In the genomic region with DNA sequence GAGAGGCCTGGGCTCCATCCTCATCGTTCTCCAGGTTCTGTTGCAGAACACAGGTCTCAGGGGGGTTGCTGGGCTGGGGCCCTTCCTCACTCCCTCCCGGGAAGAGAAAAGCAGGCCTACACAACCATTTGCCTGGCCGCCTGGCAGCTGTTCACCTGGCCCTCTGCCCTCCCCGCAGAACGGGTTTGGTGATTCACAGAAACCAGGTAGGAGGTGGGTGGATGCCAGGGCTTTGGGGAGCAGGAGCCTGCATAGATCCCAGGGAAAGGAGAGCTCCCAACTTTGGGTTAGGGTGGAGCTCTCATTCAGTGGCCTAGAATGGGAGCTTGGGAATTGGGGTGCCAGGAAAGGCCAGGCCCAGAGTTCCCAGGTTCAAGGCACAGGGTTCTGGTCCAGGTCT, we compare ENCODE assay signal across 8 cellular contexts. TPM values are rescaled to one million over a fixed set of nuclear protein-coding genes. Genes with fewer than 3 reads are reported as not detected.
DNase-seq lines count a peak whose midpoint lies in the region; ATAC-seq lines count a peak whose summit lies in the region.

No MANE protein-coding gene starts in this region.

- H3K27ac ChIP-seq in right cardiac atrium (ENCODE audit: low read length) (no peak overlapping the region), skeletal muscle tissue (ENCODE audit: low read depth, low read length) (peak overlapping the region; percentile 76)

- H3K9me3 Mint-ChIP-seq in activated T-helper 17 cell treated with anti-CD3 and anti-CD28 coated beads, Interleukin-2, amount 50 U/mL, for 72 hours = no peaks in the 10 kb centered on the region

- WGBS in right cardiac atrium = 22% methylated on average over 5 of the region's 5 CpGs

- H3K4me3 Mint-ChIP-seq in activated T-helper 17 cell treated with anti-CD3 and anti-CD28 coated beads, Interleukin-2, amount 50 U/mL, for 72 hours = peak overlapping the region; percentile 97

- DNase-seq in stimulated activated naive CD4-positive, alpha-beta T cell treated with Interleukin-2 at 50 U/mL for 16 hours (lab: John Stamatoyannopoulos, UW) = peak; percentile 5
- DNase-seq in stimulated activated naive CD4-positive, alpha-beta T cell (lab: John Stamatoyannopoulos, UW) = no peak
- DNase-seq in right cardiac atrium (peak; percentile 35 to 62 (median 56)), T1000 (lab: John Stamatoyannopoulos, UW) (no peak), HuH-7.5 (ENCODE audit: low spot score) (no peak)
- DNase-seq in activated CD4-positive, CD25-positive, alpha-beta regulatory T cell treated with anti-CD3 and anti-CD28 coated beads, Interleukin-2, amount 50 U/mL, for 72 hours = no peak

- H3K4me3 ChIP-seq in right cardiac atrium (ENCODE audit: low read length) (peak overlapping the region; percentile 75), skeletal muscle tissue (ENCODE audit: low read length in 3 of 3) (peak overlapping the region; percentile 71 to 84 (median 84))

- no peaks in the 10 kb centered on the region for H3K27me3 Mint-ChIP-seq in activated T-helper 17 cell treated with anti-CD3 and anti-CD28 coated beads, Interleukin-2, amount 50 U/mL, for 72 hours

- H3K4me1 Mint-ChIP-seq in activated T-helper 17 cell treated with anti-CD3 and anti-CD28 coated beads, Interleukin-2, amount 50 U/mL, for 72 hours = peaks cover 21% of the 10 kb centered on the region

- peaks cover 16% of the 10 kb centered on the region for H3K36me3 Mint-ChIP-seq in activated T-helper 17 cell treated with anti-CD3 and anti-CD28 coated beads, Interleukin-2, amount 50 U/mL, for 72 hours (ENCODE audit: low read depth)

- intact Hi-C loops in right cardiac atrium (cut with DNase I) = loop anchor here in 2 of 4 donors (5.0 to 10.0 kb wide), 2 partner anchors 53 to 66 kb away; a partner anchor contains a TSS

- H3K36me3 ChIP-seq in skeletal muscle tissue (ENCODE audit: control insufficient read depth in 3 of 3, insufficient read depth in 3 of 3, low read length in 3 of 3) = peaks cover 0 to 2% (median 0%) of the 10 kb centered on the region in 3 donors

- no peaks in the 10 kb centered on the region for H3K27me3 ChIP-seq in right cardiac atrium (ENCODE audit: control insufficient read depth, insufficient read depth)
- H3K27me3 ChIP-seq in skeletal muscle tissue (ENCODE audit: control insufficient read depth in 3 of 3, insufficient read depth in 3 of 3, low read length in 3 of 3) = no peaks in the 10 kb centered on the region

- H3K9me3 ChIP-seq in right cardiac atrium (ENCODE audit: control insufficient read depth, low read length) = no peaks in the 10 kb centered on the region
- H3K9me3 ChIP-seq in skeletal muscle tissue (ENCODE audit: control insufficient read depth in 3 of 3, low read length in 3 of 3) = no peaks in the 10 kb centered on the region

- peaks cover 3% of the 10 kb centered on the region for H3K4me1 ChIP-seq in right cardiac atrium (ENCODE audit: control insufficient read depth, insufficient read depth, low read length)
- H3K4me1 ChIP-seq in skeletal muscle tissue (ENCODE audit: control insufficient read depth in 3 of 3, insufficient read depth in 3 of 3, low read length in 3 of 3) = peaks cover 19 to 28% (median 21%) of the 10 kb centered on the region in 3 donors

- H3K27ac Mint-ChIP-seq in activated T-helper 17 cell treated with anti-CD3 and anti-CD28 coated beads, Interleukin-2, amount 50 U/mL, for 72 hours = peak overlapping the region; percentile 93

- ATAC-seq in activated T-helper 17 cell treated with anti-CD3 and anti-CD28 coated beads, Interleukin-2, amount 50 U/mL, for 72 hours (replicated peaks) = peak; percentile 21
- no peak for ATAC-seq in right cardiac atrium

- H3K9ac ChIP-seq in skeletal muscle tissue (ENCODE audit: low read depth in 1 of 3, low read length in 3 of 3) = peak overlapping the region; percentile 10 to 85 (median 83)

RNA-seq across cellular contexts. Expression of a gene that starts 1.0 kb away (rescaled TPM):
- 10 to 100 TPM; 30.0 to 83.0 TPM for total RNA-seq in activated T-helper 17 cell treated with anti-CD3 and anti-CD28 coated beads, Interleukin-2, amount 50 U/mL, for 72 hours
- total RNA-seq in right cardiac atrium = 10 to 100 TPM; 61.7 to 78.2 (median 65.4) TPM
- 82.3 TPM for polyA plus RNA-seq in right cardiac atrium
- total RNA-seq in skeletal muscle tissue = 17.2 TPM

RNA-seq across cellular contexts. Expression of a gene that starts 12.9 kb away (rescaled TPM):
- total RNA-seq in activated T-helper 17 cell treated with anti-CD3 and anti-CD28 coated beads, Interleukin-2, amount 50 U/mL, for 72 hours = 1 to 10 TPM in 1 of 2 donors, under 1 TPM in 1; 0.32 to 2.2 TPM
- total RNA-seq in right cardiac atrium = 1 to 10 TPM; 1.1 to 1.8 (median 1.5) TPM
- 0.81 TPM for polyA plus RNA-seq in right cardiac atrium
- total RNA-seq in skeletal muscle tissue = 0.52 TPM

RNA-seq across cellular contexts. Expression of a gene that starts 14.8 kb away (rescaled TPM):
- 100 to 1,000 TPM; 152 to 186 TPM for total RNA-seq in activated T-helper 17 cell treated with anti-CD3 and anti-CD28 coated beads, Interleukin-2, amount 50 U/mL, for 72 hours
- total RNA-seq in right cardiac atrium (10 to 100 TPM; 50.8 to 64.5 (median 64.2) TPM), skeletal muscle tissue (84.5 TPM)
- polyA plus RNA-seq in right cardiac atrium = 74.2 TPM

RNA-seq across cellular contexts. Expression of a gene that starts 15.5 kb away (rescaled TPM):
- not detected for total RNA-seq in activated T-helper 17 cell treated with anti-CD3 and anti-CD28 coated beads, Interleukin-2, amount 50 U/mL, for 72 hours
- total RNA-seq in right cardiac atrium (not detected), skeletal muscle tissue (not detected)
- polyA plus RNA-seq in right cardiac atrium = not detected

RNA-seq across cellular contexts. Expression of a gene that starts 24.8 kb away (rescaled TPM):
- total RNA-seq in activated T-helper 17 cell treated with anti-CD3 and anti-CD28 coated beads, Interleukin-2, amount 50 U/mL, for 72 hours = 100 to 1,000 TPM; 303 to 326 TPM
- 10 to 100 TPM; 23.5 to 38.2 (median 29.6) TPM for total RNA-seq in right cardiac atrium
- 20.8 TPM for polyA plus RNA-seq in right cardiac atrium
- total RNA-seq in skeletal muscle tissue = 34.4 TPM

Comparison
In these comparisons a context has a peak if more than half of its experiments do, and no peak if none do; other contexts are left out.
1. DNase-seq: peak in stimulated activated naive CD4-positive, alpha-beta T cell treated with Interleukin-2 at 50 U/mL for 16 hours (single experiment) and right cardiac atrium (3 of 3); none in stimulated activated naive CD4-positive, alpha-beta T cell (0 of 6), T1000 (single experiment), HuH-7.5 (single experiment) and activated CD4-positive, CD25-positive, alpha-beta regulatory T cell treated with anti-CD3 and anti-CD28 coated beads, Interleukin-2, amount 50 U/mL, for 72 hours (single experiment).